Comparison of ENCODE assay signal across 21 cellular contexts in the genomic region with DNA sequence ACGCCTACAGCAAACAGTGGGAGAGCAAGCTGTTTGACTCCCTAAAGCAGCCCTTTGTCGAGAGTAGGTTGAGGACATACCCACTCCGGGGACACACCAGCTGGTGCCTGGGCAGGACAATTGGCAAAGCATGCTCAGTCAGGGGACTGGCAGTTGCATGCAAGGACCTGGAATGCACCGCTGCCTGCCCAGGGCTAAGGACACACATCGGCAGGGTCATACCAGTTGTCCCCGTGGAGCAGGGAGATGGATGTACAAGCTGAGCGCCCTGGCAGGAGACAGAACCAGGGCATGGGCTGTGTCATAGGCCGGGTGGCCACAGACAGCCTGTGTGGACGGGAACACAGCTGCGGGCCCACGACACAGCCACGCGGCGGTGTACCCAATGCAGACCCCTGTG. TPM values are rescaled to one million over a fixed set of nuclear protein-coding genes. Genes with fewer than 3 reads are reported as not detected.
"Had no signal": no experiment of that assay in that cellular context is flagged by ENCODE, and none has a peak within 500 bp of the region (broad histone marks: within the 10 kb centered on the region; RNA-seq: fewer than 3 reads in every experiment).

No MANE protein-coding gene starts in this region.

- H3K4me3 ChIP-seq: adrenal gland, cardiac muscle cell, upper lobe of left lung had no signal

- H3K27me3 ChIP-seq: adrenal gland, cardiac muscle cell, foreskin keratinocyte, upper lobe of left lung had no signal

- H3K4me2 ChIP-seq: SK-N-SH had no signal

- ATAC-seq: activated naive CD4-positive, alpha-beta T cell treated with anti-CD3 and anti-CD28 coated beads, Interleukin-2, amount 50 U/mL, for 72 hours; activated T-cell treated with anti-CD3 and anti-CD28 coated beads, Interleukin-2, amount 50 U/mL, for 72 hours; foreskin keratinocyte; left lobe of liver; stimulated activated naive CD8-positive, alpha-beta T cell treated with anti-CD3 and anti-CD28 coated beads, Interleukin-15, amount 100 ng/mL, for 72 hours had no signal

- H3K9ac ChIP-seq: parathyroid adenoma, SK-N-SH had no signal

- H3K4me1 ChIP-seq: adrenal gland, parathyroid adenoma had no signal

- H3K79me2 ChIP-seq: parathyroid adenoma had no signal

- H3K27ac Mint-ChIP-seq: activated naive CD4-positive, alpha-beta T cell treated with anti-CD3 and anti-CD28 coated beads, Interleukin-2, amount 50 U/mL, for 72 hours; activated T-cell treated with anti-CD3 and anti-CD28 coated beads, Interleukin-2, amount 50 U/mL, for 72 hours; stimulated activated naive CD8-positive, alpha-beta T cell treated with anti-CD3 and anti-CD28 coated beads, Interleukin-15, amount 100 ng/mL, for 72 hours; T-helper 2 cell treated with Interferon-gamma antibody and Interleukin-4, amounts not matched to agents 5 μg/mL and 100 μg/mL, for 36 hours had no signal

- H3K36me3 Mint-ChIP-seq: activated naive CD4-positive, alpha-beta T cell treated with anti-CD3 and anti-CD28 coated beads, Interleukin-2, amount 50 U/mL, for 72 hours; naive B cell had no signal

- H3K27ac ChIP-seq: adrenal gland, cardiac muscle cell, foreskin keratinocyte, parathyroid adenoma, upper lobe of left lung had no signal

- H3K9me3 ChIP-seq: adrenal gland, SK-N-SH, upper lobe of left lung had no signal

- H3K9me3 Mint-ChIP-seq: activated naive CD4-positive, alpha-beta T cell treated with anti-CD3 and anti-CD28 coated beads, Interleukin-2, amount 50 U/mL, for 72 hours; activated T-cell treated with anti-CD3 and anti-CD28 coated beads, Interleukin-2, amount 50 U/mL, for 72 hours; naive B cell; stimulated activated naive CD8-positive, alpha-beta T cell treated with anti-CD3 and anti-CD28 coated beads, Interleukin-15, amount 100 ng/mL, for 72 hours; T-helper 2 cell treated with Interferon-gamma antibody and Interleukin-4, amounts not matched to agents 5 μg/mL and 100 μg/mL, for 36 hours had no signal

- DNase-seq: activated CD4-positive, alpha-beta T cell treated with anti-CD3 and anti-CD28 coated beads, Interleukin-2, amount 50 U/mL, for 4 hours; activated gamma-delta T cell; activated T-cell treated with anti-CD3 and anti-CD28 coated beads, Interleukin-2, amount 50 U/mL, for 72 hours; adrenal gland; foreskin keratinocyte; glutamatergic neuron; hypothalamus; kidney; mammary epithelial cell; naive B cell; SK-N-SH; small intestine; stimulated activated CD4-positive, alpha-beta T cell treated with anti-CD3 and anti-CD28 coated beads, Interleukin-15, amount 100 ng/mL, for 24 hours; stimulated activated CD4-positive, alpha-beta T cell treated with anti-CD3 and anti-CD28 coated beads, Interleukin-2, amount 100 ng/mL, for 48 hours; stimulated activated naive CD8-positive, alpha-beta T cell treated with anti-CD3 and anti-CD28 coated beads, Interleukin-15, amount 100 ng/mL, for 72 hours; upper lobe of left lung had no signal

- H2AFZ ChIP-seq: parathyroid adenoma had no signal

- H3K4me3 Mint-ChIP-seq: activated T-cell treated with anti-CD3 and anti-CD28 coated beads, Interleukin-2, amount 50 U/mL, for 72 hours; naive B cell; stimulated activated naive CD8-positive, alpha-beta T cell treated with anti-CD3 and anti-CD28 coated beads, Interleukin-15, amount 100 ng/mL, for 72 hours; T-helper 2 cell treated with Interferon-gamma antibody and Interleukin-4, amounts not matched to agents 5 μg/mL and 100 μg/mL, for 36 hours had no signal

- H3K4me1 Mint-ChIP-seq: stimulated activated naive CD8-positive, alpha-beta T cell treated with anti-CD3 and anti-CD28 coated beads, Interleukin-15, amount 100 ng/mL, for 72 hours had no signal

- H3K27me3 Mint-ChIP-seq: stimulated activated naive CD8-positive, alpha-beta T cell treated with anti-CD3 and anti-CD28 coated beads, Interleukin-15, amount 100 ng/mL, for 72 hours had no signal

- H3K36me3 ChIP-seq: adrenal gland, cardiac muscle cell, upper lobe of left lung had no signal

RNA-seq across cellular contexts. Expression of a gene that starts 18.3 kb away (rescaled TPM):
- total RNA-seq: activated naive CD4-positive, alpha-beta T cell treated with anti-CD3 and anti-CD28 coated beads, Interleukin-2, amount 50 U/mL, for 72 hours; activated T-cell treated with anti-CD3 and anti-CD28 coated beads, Interleukin-2, amount 50 U/mL, for 72 hours; foreskin keratinocyte had no signal
- polyA plus RNA-seq: cardiac muscle cell, foreskin keratinocyte, mammary epithelial cell had no signal
